In genomic region chr22:19360300-19360792, GRCh38 we compare ENCODE assay signal across 1 cellular context.
A peak's percentile ranks its signal among the peaks of the same experiment; 100 is the strongest.
TF ChIP-seq lines count a peak whose summit lies in the region.

No MANE protein-coding gene starts in this region.

TF ChIP-seq in K562, 482 proteins besides CTCF, POLR2A, EP300 and RAD21 (continued from another document):
- TF ChIP-seq, protein P1, sequence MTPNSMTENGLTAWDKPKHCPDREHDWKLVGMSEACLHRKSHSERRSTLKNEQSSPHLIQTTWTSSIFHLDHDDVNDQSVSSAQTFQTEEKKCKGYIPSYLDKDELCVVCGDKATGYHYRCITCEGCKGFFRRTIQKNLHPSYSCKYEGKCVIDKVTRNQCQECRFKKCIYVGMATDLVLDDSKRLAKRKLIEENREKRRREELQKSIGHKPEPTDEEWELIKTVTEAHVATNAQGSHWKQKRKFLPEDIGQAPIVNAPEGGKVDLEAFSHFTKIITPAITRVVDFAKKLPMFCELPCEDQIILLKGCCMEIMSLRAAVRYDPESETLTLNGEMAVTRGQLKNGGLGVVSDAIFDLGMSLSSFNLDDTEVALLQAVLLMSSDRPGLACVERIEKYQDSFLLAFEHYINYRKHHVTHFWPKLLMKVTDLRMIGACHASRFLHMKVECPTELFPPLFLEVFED (CRISPR knock-in tag; conservative IDR thresholded peaks at IDR 0.05) = no peak
- TF ChIP-seq THRAP3 (IDR thresholded peaks at IDR 0.05; ENCODE audit: borderline replicate concordance) (no peak), NEUROD1 (IDR thresholded peaks at IDR 0.05; ENCODE audit: borderline replicate concordance, low read depth, low read length, partially characterized antibody) (no peak), ETV5 (CRISPR knock-in tag; IDR thresholded peaks at IDR 0.05; ENCODE audit: low read depth) (no peak), POLR3A (IDR thresholded peaks at IDR 0.05; ENCODE audit: borderline replicate concordance, extremely low read depth, insufficient read depth, insufficient read length) (no peak), RREB1 (CRISPR knock-in tag; IDR thresholded peaks at IDR 0.05) (no peak), SETDB1 (IDR thresholded peaks at IDR 0.05; ENCODE audit: low read length) (peak; percentile 66), MBD2 (IDR thresholded peaks at IDR 0.05; ENCODE audit: borderline replicate concordance, low read depth) (no peak), PPARD (CRISPR knock-in tag; IDR thresholded peaks at IDR 0.05) (no peak), PURB (CRISPR knock-in tag; IDR thresholded peaks at IDR 0.05; ENCODE audit: low read depth) (no peak), MTA1 (IDR thresholded peaks at IDR 0.05; ENCODE audit: borderline replicate concordance) (no peak), PRMT5 (CRISPR knock-in tag; IDR thresholded peaks at IDR 0.05) (0 out of 2 replicates have a peak, but pooled peaks have one; percentile 44), MXI1 (IDR thresholded peaks at IDR 0.05; ENCODE audit: low read depth, low read length) (no peak), NR3C1 (CRISPR knock-in tag; IDR thresholded peaks at IDR 0.05) (no peak), NR1H2 (CRISPR knock-in tag; IDR thresholded peaks at IDR 0.05) (no peak), BRCA1 (IDR thresholded peaks at IDR 0.05) (no peak), BRCA1 (CRISPR knock-in tag; IDR thresholded peaks at IDR 0.05) (peak; percentile 40; the same call in 1 of the 2 replicates), ZNF184 (CRISPR knock-in tag; IDR thresholded peaks at IDR 0.05) (0 out of 2 replicates have a peak, but pooled peaks have one; percentile 3), ILK (tag; IDR thresholded peaks at IDR 0.05; ENCODE audit: borderline replicate concordance, low read depth) (no peak), JUN (IDR thresholded peaks at IDR 0.05; ENCODE audit: borderline replicate concordance, low read depth, low read length) (no peak), JUN (CRISPR knock-in tag; IDR thresholded peaks at IDR 0.05; ENCODE audit: borderline replicate concordance) (no peak), KAT2B (IDR thresholded peaks at IDR 0.05; ENCODE audit: low read depth, low read length) (peak; percentile 23), BHLHE40 (IDR thresholded peaks at IDR 0.05; ENCODE audit: low read length) (no peak), FOSL1 (tag; conservative IDR thresholded peaks at IDR 0.05) (no peak), ZNF174 (CRISPR knock-in tag; IDR thresholded peaks at IDR 0.05) (no peak), NFIX (CRISPR knock-in tag; IDR thresholded peaks at IDR 0.05; ENCODE audit: low read depth) (no peak), NFRKB (IDR thresholded peaks at IDR 0.05; ENCODE audit: low read depth) (no peak), IRF2 (CRISPR knock-in tag; IDR thresholded peaks at IDR 0.05) (0 out of 2 replicates have a peak, but pooled peaks have one; percentile 67), ARID1B (IDR thresholded peaks at IDR 0.05) (no peak)
- TF ChIP-seq, protein P2, sequence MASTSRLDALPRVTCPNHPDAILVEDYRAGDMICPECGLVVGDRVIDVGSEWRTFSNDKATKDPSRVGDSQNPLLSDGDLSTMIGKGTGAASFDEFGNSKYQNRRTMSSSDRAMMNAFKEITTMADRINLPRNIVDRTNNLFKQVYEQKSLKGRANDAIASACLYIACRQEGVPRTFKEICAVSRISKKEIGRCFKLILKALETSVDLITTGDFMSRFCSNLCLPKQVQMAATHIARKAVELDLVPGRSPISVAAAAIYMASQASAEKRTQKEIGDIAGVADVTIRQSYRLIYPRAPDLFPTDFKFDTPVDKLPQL (IDR thresholded peaks at IDR 0.05; ENCODE audit: extremely low read depth, insufficient read length) = no peak
- TF ChIP-seq, protein P3, sequence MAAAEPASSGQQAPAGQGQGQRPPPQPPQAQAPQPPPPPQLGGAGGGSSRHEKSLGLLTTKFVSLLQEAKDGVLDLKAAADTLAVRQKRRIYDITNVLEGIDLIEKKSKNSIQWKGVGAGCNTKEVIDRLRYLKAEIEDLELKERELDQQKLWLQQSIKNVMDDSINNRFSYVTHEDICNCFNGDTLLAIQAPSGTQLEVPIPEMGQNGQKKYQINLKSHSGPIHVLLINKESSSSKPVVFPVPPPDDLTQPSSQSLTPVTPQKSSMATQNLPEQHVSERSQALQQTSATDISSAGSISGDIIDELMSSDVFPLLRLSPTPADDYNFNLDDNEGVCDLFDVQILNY (CRISPR knock-in tag; IDR thresholded peaks at IDR 0.05) = no peak
- TF ChIP-seq, protein P4, sequence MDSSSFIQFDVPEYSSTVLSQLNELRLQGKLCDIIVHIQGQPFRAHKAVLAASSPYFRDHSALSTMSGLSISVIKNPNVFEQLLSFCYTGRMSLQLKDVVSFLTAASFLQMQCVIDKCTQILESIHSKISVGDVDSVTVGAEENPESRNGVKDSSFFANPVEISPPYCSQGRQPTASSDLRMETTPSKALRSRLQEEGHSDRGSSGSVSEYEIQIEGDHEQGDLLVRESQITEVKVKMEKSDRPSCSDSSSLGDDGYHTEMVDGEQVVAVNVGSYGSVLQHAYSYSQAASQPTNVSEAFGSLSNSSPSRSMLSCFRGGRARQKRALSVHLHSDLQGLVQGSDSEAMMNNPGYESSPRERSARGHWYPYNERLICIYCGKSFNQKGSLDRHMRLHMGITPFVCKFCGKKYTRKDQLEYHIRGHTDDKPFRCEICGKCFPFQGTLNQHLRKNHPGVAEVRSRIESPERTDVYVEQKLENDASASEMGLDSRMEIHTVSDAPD (CRISPR knock-in tag; IDR thresholded peaks at IDR 0.05) = no peak
- TF ChIP-seq, protein P5, sequence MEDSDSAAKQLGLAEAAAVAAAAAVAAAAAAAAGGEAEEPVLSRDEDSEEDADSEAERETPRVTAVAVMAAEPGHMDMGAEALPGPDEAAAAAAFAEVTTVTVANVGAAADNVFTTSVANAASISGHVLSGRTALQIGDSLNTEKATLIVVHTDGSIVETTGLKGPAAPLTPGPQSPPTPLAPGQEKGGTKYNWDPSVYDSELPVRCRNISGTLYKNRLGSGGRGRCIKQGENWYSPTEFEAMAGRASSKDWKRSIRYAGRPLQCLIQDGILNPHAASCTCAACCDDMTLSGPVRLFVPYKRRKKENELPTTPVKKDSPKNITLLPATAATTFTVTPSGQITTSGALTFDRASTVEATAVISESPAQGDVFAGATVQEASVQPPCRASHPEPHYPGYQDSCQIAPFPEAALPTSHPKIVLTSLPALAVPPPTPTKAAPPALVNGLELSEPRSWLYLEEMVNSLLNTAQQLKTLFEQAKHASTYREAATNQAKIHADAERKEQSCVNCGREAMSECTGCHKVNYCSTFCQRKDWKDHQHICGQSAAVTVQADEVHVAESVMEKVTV (CRISPR knock-in tag; IDR thresholded peaks at IDR 0.05) = no peak
TF ChIP-seq in K562: peak in this region for 21.
